12 cellular contexts compared by ENCODE assay signal in genomic region chr10:35388197-35388596, GRCh38. TPM values are rescaled to one million over a fixed set of nuclear protein-coding genes. Genes with fewer than 3 reads are reported as not detected.
DNase-seq lines count a peak whose midpoint lies in the region; ATAC-seq, FAIRE-seq and TF ChIP-seq lines count a peak whose summit lies in the region.
"Had no signal": no experiment of that assay in that cellular context is flagged by ENCODE, and none has a peak within 500 bp of the region (broad histone marks: within the 10 kb centered on the region; RNA-seq: fewer than 3 reads in every experiment).

No MANE protein-coding gene starts in this region.

- H3K27ac Mint-ChIP-seq in activated T-helper 1 cell treated with anti-CD3 and anti-CD28 coated beads, Interleukin-12 subunit alpha, Interleukin-12 subunit beta, Interleukin-2, Interleukin-4 antibody, amounts not matched to agents 30 ng/mL and 10 ng/mL and 1 ng/mL, durations not matched to agents 14 hours and 24 hours and 36 hours, result peak overlapping the region; percentile 57
- H3K27ac Mint-ChIP-seq: activated naive CD8-positive, alpha-beta T cell treated with anti-CD3 and anti-CD28 coated beads, Interleukin-2, amount 10 ng/mL, durations not matched to agents 7 days and 5 days had no signal

- no peaks in the 10 kb centered on the region for H3K27me3 Mint-ChIP-seq in activated T-helper 1 cell treated with anti-CD3 and anti-CD28 coated beads, Interleukin-12 subunit alpha, Interleukin-12 subunit beta, Interleukin-2, Interleukin-4 antibody, amounts not matched to agents 30 ng/mL and 10 ng/mL and 1 ng/mL, durations not matched to agents 14 hours and 24 hours and 36 hours (ENCODE audit: insufficient read depth)
- H3K27me3 Mint-ChIP-seq: activated naive CD8-positive, alpha-beta T cell treated with anti-CD3 and anti-CD28 coated beads, Interleukin-2, amount 10 ng/mL, durations not matched to agents 7 days and 5 days had no signal

- in situ Hi-C loops in KBM-7 (cut with MboI; ENCODE audit: low pct_unique_long_range_greater_than_20kb, low sequenced_read_pairs), result no loop called here

- DNase-seq in GM12891 (ENCODE audit: insufficient read length, low spot score) (no peak), SKM-1 treated with dmso at 0.1 percent for 144 hours (lab: John Stamatoyannopoulos, UW; ENCODE audit: unreplicated experiment) (no peak), left lobe of liver (ENCODE audit: low spot score) (no peak), KBM-7 (no peak)
- DNase-seq in activated T-helper 1 cell treated with anti-CD3 and anti-CD28 coated beads, Interleukin-12 subunit alpha, Interleukin-12 subunit beta, Interleukin-2, Interleukin-4 antibody, amounts not matched to agents 30 ng/mL and 10 ng/mL and 1 ng/mL, durations not matched to agents 14 hours and 24 hours and 36 hours (ENCODE audit: low spot score), result no peak
- DNase-seq in activated CD8-positive, alpha-beta memory T cell treated with anti-CD3 and anti-CD28 coated beads, Interleukin-2, amount 50 U/mL, for 48 hours, result no peak
- DNase-seq: activated CD4-positive, alpha-beta T cell treated with anti-CD3 and anti-CD28 coated beads for 1 hour; activated naive CD8-positive, alpha-beta T cell treated with anti-CD3 and anti-CD28 coated beads, Interleukin-2, amount 10 ng/mL, durations not matched to agents 7 days and 5 days; NCI-H1694; SHP77 treated with DMSO at 0.1 percent for 48 hours had no signal

- no peak overlapping the region for H3K4me3 Mint-ChIP-seq in activated T-helper 1 cell treated with anti-CD3 and anti-CD28 coated beads, Interleukin-12 subunit alpha, Interleukin-12 subunit beta, Interleukin-2, Interleukin-4 antibody, amounts not matched to agents 30 ng/mL and 10 ng/mL and 1 ng/mL, durations not matched to agents 14 hours and 24 hours and 36 hours
- H3K4me3 Mint-ChIP-seq: activated naive CD8-positive, alpha-beta T cell treated with anti-CD3 and anti-CD28 coated beads, Interleukin-2, amount 10 ng/mL, durations not matched to agents 7 days and 5 days had no signal

- H3K9me3 Mint-ChIP-seq in activated T-helper 1 cell treated with anti-CD3 and anti-CD28 coated beads, Interleukin-12 subunit alpha, Interleukin-12 subunit beta, Interleukin-2, Interleukin-4 antibody, amounts not matched to agents 30 ng/mL and 10 ng/mL and 1 ng/mL, durations not matched to agents 14 hours and 24 hours and 36 hours, result peaks cover 23% of the 10 kb centered on the region

- ATAC-seq in GM19455 (IDR thresholded peaks at IDR 0.05; ENCODE audit: unreplicated experiment) (peak; percentile 46), HG03060 (IDR thresholded peaks at IDR 0.05; ENCODE audit: low read depth, unreplicated experiment) (peak; percentile 61), left lobe of liver (no peak)

- peaks cover 29% of the 10 kb centered on the region for H3K4me1 Mint-ChIP-seq in activated T-helper 1 cell treated with anti-CD3 and anti-CD28 coated beads, Interleukin-12 subunit alpha, Interleukin-12 subunit beta, Interleukin-2, Interleukin-4 antibody, amounts not matched to agents 30 ng/mL and 10 ng/mL and 1 ng/mL, durations not matched to agents 14 hours and 24 hours and 36 hours (ENCODE audit: low read depth)

- H3K36me3 Mint-ChIP-seq in activated T-helper 1 cell treated with anti-CD3 and anti-CD28 coated beads, Interleukin-12 subunit alpha, Interleukin-12 subunit beta, Interleukin-2, Interleukin-4 antibody, amounts not matched to agents 30 ng/mL and 10 ng/mL and 1 ng/mL, durations not matched to agents 14 hours and 24 hours and 36 hours (ENCODE audit: low read depth), result peaks cover 9% of the 10 kb centered on the region

- peak; percentile 35 for FAIRE-seq in GM12891 (lab: Jason Lieb, UNC)

- intact Hi-C loops in activated T-helper 1 cell treated with anti-CD3 and anti-CD28 coated beads, Interleukin-12 subunit alpha, Interleukin-12 subunit beta, Interleukin-2, Interleukin-4 antibody, amounts not matched to agents 30 ng/mL and 10 ng/mL and 1 ng/mL, durations not matched to agents 14 hours and 24 hours and 36 hours (cut with micrococcal nuclease), result no loop called here

- TF ChIP-seq POLR2A in GM12891 (IDR thresholded peaks at IDR 0.05; ENCODE audit: low read depth, low read length), result no peak

TF ChIP-seq in GM12891, 5 proteins besides CTCF, POLR2A, EP300 and RAD21:
- TF ChIP-seq SPI1 (IDR thresholded peaks at IDR 0.05; ENCODE audit: low read depth, low read length) (no peak), POLR2AphosphoS5 (IDR thresholded peaks at IDR 0.05; ENCODE audit: low read depth, low read length) (no peak), PAX5 (IDR thresholded peaks at IDR 0.05; ENCODE audit: insufficient read depth, low read length, severe bottlenecking) (no peak), POU2F2 (IDR thresholded peaks at IDR 0.05; ENCODE audit: low read depth, low read length) (no peak), TAF1 (IDR thresholded peaks at IDR 0.05; ENCODE audit: low read depth, low read length) (no peak)

RNA-seq across cellular contexts. Expression of gene CCNY, which starts 51.9 kb away (rescaled TPM):
- polyA plus RNA-seq in GM12891 (2012; ENCODE audit: low read depth, missing spikeins), result 23.7 TPM
- total RNA-seq in activated T-helper 1 cell treated with anti-CD3 and anti-CD28 coated beads, Interleukin-12 subunit alpha, Interleukin-12 subunit beta, Interleukin-2, Interleukin-4 antibody, amounts not matched to agents 30 ng/mL and 10 ng/mL and 1 ng/mL, durations not matched to agents 14 hours and 24 hours and 36 hours, result 56.5 and 71.0 TPM in 2 replicates
- 48.4 TPM for total RNA-seq in left lobe of liver
